ENCODE assay signal across 1 cellular context in the genomic region with DNA sequence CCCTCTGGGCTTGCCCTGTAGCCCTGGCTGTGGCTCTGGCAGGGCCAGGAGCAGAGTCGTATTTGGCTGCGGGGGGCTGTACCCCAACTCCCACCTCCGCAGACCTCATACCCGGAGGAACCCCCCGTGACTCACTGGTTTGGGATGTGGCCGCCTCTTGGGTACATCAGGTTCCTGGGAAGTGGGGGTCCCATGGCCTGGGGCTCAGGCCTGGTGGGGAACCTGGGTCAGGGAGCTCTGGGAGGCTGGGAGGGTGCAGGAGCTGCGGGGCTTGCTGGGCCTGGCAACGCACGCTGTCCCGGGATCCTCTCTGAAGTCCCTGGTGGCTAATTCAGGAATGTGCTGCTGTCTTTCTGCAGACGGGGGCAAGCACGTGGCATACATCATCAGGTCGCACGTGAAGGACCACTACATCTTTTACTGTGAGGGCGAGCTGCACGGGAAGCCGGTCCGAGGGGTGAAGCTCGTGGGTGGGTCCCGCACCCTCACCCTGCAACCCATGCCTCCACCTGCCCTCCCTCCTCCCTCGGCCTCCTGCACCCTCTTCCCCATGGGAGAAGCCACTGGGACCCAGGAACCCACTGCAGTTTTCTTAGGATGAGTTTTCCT.
TF ChIP-seq lines count a peak whose summit lies in the region.

No MANE protein-coding gene starts in this region.

TF ChIP-seq in K562, 482 proteins besides CTCF, POLR2A, EP300 and RAD21:
- TF ChIP-seq HEY1 (CRISPR knock-in tag; IDR thresholded peaks at IDR 0.05; ENCODE audit: borderline replicate concordance) (no peak), BHLHE40 (IDR thresholded peaks at IDR 0.05; ENCODE audit: low read length) (peak; percentile 54)
